In genomic region chr20:34704177-34705007, GRCh38 we compare ENCODE assay signal across 1 cellular context.
TF ChIP-seq lines count a peak whose summit lies in the region.

A gene with protein sequence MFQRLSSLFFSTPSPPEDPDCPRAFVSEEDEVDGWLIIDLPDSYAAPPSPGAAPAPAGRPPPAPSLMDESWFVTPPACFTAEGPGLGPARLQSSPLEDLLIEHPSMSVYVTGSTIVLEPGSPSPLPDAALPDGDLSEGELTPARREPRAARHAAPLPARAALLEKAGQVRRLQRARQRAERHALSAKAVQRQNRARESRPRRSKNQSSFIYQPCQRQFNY (plus strand): TSS chr20:34704344. CDS start chr20:34708740, 4,396 bp downstream.

TF ChIP-seq in HepG2, 621 proteins besides CTCF, POLR2A, EP300 and RAD21 (continued from another document):
- TF ChIP-seq, protein P1, sequence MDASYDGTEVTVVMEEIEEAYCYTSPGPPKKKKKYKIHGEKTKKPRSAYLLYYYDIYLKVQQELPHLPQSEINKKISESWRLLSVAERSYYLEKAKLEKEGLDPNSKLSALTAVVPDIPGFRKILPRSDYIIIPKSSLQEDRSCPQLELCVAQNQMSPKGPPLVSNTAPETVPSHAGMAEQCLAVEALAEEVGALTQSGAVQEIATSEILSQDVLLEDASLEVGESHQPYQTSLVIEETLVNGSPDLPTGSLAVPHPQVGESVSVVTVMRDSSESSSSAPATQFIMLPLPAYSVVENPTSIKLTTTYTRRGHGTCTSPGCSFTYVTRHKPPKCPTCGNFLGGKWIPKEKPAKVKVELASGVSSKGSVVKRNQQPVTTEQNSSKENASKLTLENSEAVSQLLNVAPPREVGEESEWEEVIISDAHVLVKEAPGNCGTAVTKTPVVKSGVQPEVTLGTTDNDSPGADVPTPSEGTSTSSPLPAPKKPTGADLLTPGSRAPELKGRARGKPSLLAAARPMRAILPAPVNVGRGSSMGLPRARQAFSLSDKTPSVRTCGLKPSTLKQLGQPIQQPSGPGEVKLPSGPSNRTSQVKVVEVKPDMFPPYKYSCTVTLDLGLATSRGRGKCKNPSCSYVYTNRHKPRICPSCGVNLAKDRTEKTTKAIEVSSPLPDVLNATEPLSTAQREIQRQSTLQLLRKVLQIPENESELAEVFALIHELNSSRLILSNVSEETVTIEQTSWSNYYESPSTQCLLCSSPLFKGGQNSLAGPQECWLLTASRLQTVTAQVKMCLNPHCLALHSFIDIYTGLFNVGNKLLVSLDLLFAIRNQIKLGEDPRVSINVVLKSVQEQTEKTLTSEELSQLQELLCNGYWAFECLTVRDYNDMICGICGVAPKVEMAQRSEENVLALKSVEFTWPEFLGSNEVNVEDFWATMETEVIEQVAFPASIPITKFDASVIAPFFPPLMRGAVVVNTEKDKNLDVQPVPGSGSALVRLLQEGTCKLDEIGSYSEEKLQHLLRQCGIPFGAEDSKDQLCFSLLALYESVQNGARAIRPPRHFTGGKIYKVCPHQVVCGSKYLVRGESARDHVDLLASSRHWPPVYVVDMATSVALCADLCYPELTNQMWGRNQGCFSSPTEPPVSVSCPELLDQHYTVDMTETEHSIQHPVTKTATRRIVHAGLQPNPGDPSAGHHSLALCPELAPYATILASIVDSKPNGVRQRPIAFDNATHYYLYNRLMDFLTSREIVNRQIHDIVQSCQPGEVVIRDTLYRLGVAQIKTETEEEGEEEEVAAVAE (CRISPR knock-in tag; IDR thresholded peaks at IDR 0.05; ENCODE audit: borderline replicate concordance) = no peak; the same call in 1 of the 2 replicates
- TF ChIP-seq ZFAT (CRISPR knock-in tag; conservative IDR thresholded peaks at IDR 0.05) (no peak), ATF4 (CRISPR knock-in tag; IDR thresholded peaks at IDR 0.05) (no peak; a peak in 1 of 4 replicates), IRF1 (CRISPR knock-in tag; IDR thresholded peaks at IDR 0.05; ENCODE audit: low read depth) (peak; percentile 12; the same call in 1 of the 2 replicates), ZNF670 (CRISPR knock-in tag; IDR thresholded peaks at IDR 0.05; ENCODE audit: borderline replicate concordance) (no peak), MIER2 (CRISPR knock-in tag; IDR thresholded peaks at IDR 0.05) (no peak), ZNF766 (CRISPR knock-in tag; IDR thresholded peaks at IDR 0.05; ENCODE audit: borderline replicate concordance) (peak; percentile 4; the same call in 1 of the 2 replicates), E2F1 (CRISPR knock-in tag; IDR thresholded peaks at IDR 0.05) (no peak; the same call in 1 of the 2 replicates), NFIB (CRISPR knock-in tag; IDR thresholded peaks at IDR 0.05; ENCODE audit: borderline replicate concordance) (no peak), MEIS1 (CRISPR knock-in tag; IDR thresholded peaks at IDR 0.05; ENCODE audit: borderline replicate concordance) (peak; percentile 43; the same call in 1 of the 2 replicates)
- TF ChIP-seq, protein P2, sequence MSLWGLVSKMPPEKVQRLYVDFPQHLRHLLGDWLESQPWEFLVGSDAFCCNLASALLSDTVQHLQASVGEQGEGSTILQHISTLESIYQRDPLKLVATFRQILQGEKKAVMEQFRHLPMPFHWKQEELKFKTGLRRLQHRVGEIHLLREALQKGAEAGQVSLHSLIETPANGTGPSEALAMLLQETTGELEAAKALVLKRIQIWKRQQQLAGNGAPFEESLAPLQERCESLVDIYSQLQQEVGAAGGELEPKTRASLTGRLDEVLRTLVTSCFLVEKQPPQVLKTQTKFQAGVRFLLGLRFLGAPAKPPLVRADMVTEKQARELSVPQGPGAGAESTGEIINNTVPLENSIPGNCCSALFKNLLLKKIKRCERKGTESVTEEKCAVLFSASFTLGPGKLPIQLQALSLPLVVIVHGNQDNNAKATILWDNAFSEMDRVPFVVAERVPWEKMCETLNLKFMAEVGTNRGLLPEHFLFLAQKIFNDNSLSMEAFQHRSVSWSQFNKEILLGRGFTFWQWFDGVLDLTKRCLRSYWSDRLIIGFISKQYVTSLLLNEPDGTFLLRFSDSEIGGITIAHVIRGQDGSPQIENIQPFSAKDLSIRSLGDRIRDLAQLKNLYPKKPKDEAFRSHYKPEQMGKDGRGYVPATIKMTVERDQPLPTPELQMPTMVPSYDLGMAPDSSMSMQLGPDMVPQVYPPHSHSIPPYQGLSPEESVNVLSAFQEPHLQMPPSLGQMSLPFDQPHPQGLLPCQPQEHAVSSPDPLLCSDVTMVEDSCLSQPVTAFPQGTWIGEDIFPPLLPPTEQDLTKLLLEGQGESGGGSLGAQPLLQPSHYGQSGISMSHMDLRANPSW (CRISPR knock-in tag; IDR thresholded peaks at IDR 0.05; ENCODE audit: borderline replicate concordance) = no peak
- TF ChIP-seq, protein P3, sequence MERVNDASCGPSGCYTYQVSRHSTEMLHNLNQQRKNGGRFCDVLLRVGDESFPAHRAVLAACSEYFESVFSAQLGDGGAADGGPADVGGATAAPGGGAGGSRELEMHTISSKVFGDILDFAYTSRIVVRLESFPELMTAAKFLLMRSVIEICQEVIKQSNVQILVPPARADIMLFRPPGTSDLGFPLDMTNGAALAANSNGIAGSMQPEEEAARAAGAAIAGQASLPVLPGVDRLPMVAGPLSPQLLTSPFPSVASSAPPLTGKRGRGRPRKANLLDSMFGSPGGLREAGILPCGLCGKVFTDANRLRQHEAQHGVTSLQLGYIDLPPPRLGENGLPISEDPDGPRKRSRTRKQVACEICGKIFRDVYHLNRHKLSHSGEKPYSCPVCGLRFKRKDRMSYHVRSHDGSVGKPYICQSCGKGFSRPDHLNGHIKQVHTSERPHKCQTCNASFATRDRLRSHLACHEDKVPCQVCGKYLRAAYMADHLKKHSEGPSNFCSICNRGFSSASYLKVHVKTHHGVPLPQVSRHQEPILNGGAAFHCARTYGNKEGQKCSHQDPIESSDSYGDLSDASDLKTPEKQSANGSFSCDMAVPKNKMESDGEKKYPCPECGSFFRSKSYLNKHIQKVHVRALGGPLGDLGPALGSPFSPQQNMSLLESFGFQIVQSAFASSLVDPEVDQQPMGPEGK (CRISPR knock-in tag; IDR thresholded peaks at IDR 0.05) = peak; percentile 59
